8 cellular contexts compared by ENCODE assay signal in genomic region chr1:147073062-147073432, GRCh38.
DNase-seq lines count a peak whose midpoint lies in the region; ATAC-seq and TF ChIP-seq lines count a peak whose summit lies in the region.

No MANE protein-coding gene starts in this region.

- no peak overlapping the region for H4K12ac ChIP-seq in trophoblast cell (ENCODE audit: low read depth, low read length)

- no peak overlapping the region for H3K4ac ChIP-seq in trophoblast cell (ENCODE audit: low read depth, low read length)

- WGBS in mesodermal cell (ENCODE audit: insufficient coverage in 2 of 2), 2 experiments, result 29 to 31% methylated on average over 21 of the region's 21 CpGs
- WGBS in tibial nerve, 2 donors, result 8 to 9% methylated on average over 21 of the region's 21 CpGs
- WGBS in trophoblast cell (ENCODE audit: extremely low coverage, insufficient coverage, insufficient read length), result no CpG with 5 or more reads among the region's 21 CpGs

- ATAC-seq in activated naive CD4-positive, alpha-beta T cell treated with anti-CD3 and anti-CD28 coated beads, Interleukin-2, amount 50 U/mL, for 72 hours, result peak; percentile 59 to 64
- no peak for ATAC-seq in HG03432 (IDR thresholded peaks at IDR 0.05; ENCODE audit: unreplicated experiment)

- H3K9me3 ChIP-seq in mesodermal cell (ENCODE audit: control insufficient read depth, low read length), result peaks cover 9% of the 10 kb centered on the region
- no peaks in the 10 kb centered on the region for H3K9me3 ChIP-seq in tibial nerve
- peaks cover 9% of the 10 kb centered on the region for H3K9me3 ChIP-seq in trophoblast cell (ENCODE audit: insufficient read depth, low read depth, low read length)

- H3K36me3 ChIP-seq in mesodermal cell (ENCODE audit: control insufficient read depth, insufficient read depth, low read length) (no peaks in the 10 kb centered on the region), tibial nerve (no peaks in the 10 kb centered on the region), trophoblast cell (ENCODE audit: control insufficient read depth in 1 of 2, insufficient read depth in 2 of 2, low read length in 2 of 2) (no peaks in the 10 kb centered on the region)

- TF ChIP-seq POLR2A in tibial nerve (IDR thresholded peaks at IDR 0.05), result no peak

- H3K79me2 ChIP-seq in trophoblast cell (ENCODE audit: control insufficient read depth, insufficient read depth, low read length, poor library complexity), result no peaks in the 10 kb centered on the region

- H2BK12ac ChIP-seq in trophoblast cell (ENCODE audit: low read length), result no peak overlapping the region

- H3K4me3 ChIP-seq in astrocyte of the spinal cord (ENCODE audit: low read depth, low read length), result peak overlapping the region; percentile 18
- peak overlapping the region; percentile 24 for H3K4me3 ChIP-seq in mesodermal cell (ENCODE audit: extremely low read depth, insufficient read depth, low read length, poor library complexity, severe bottlenecking)
- H3K4me3 ChIP-seq in tibial nerve, result peak overlapping the region in 3 of 4 donors; percentile 1 to 27 (median 25)
- H3K4me3 ChIP-seq in trophoblast cell (ENCODE audit: low read depth, low read length), result no peak overlapping the region

- H3K27me3 ChIP-seq in tibial nerve, result peaks cover 0 to 76% of the 10 kb centered on the region in 2 donors
- H3K27me3 ChIP-seq in trophoblast cell (ENCODE audit: insufficient read depth, low read length), result peaks cover 48% of the 10 kb centered on the region

- peaks cover 17 to 27% of the 10 kb centered on the region in 2 donors for H3K36me3 Mint-ChIP-seq in activated naive CD4-positive, alpha-beta T cell treated with anti-CD3 and anti-CD28 coated beads, Interleukin-2, amount 50 U/mL, for 72 hours

- TF ChIP-seq CTCF in astrocyte of the spinal cord (IDR thresholded peaks at IDR 0.05; ENCODE audit: low read depth, low read length), result no peak
- TF ChIP-seq CTCF in tibial nerve (IDR thresholded peaks at IDR 0.05), result no peak

- no peaks in the 10 kb centered on the region for H3K4me1 ChIP-seq in mesodermal cell (ENCODE audit: control insufficient read depth, insufficient read depth, low read length, poor library complexity, severe bottlenecking)
- H3K4me1 ChIP-seq in tibial nerve, result peaks cover 0 to 19% (median 0%) of the 10 kb centered on the region in 4 donors
- peaks cover 0 to 2% of the 10 kb centered on the region in 2 experiments for H3K4me1 ChIP-seq in trophoblast cell (ENCODE audit: control insufficient read depth in 1 of 2, insufficient read depth in 2 of 2, low read length in 2 of 2)

- no peak overlapping the region for H3K4me2 ChIP-seq in trophoblast cell (ENCODE audit: low read length)

- no peak overlapping the region for H3K9ac ChIP-seq in trophoblast cell (ENCODE audit: low read length)

- H3K27ac ChIP-seq in mesodermal cell (ENCODE audit: low read depth, low read length, severe bottlenecking) (no peak overlapping the region), tibial nerve (no peak overlapping the region), trophoblast cell (ENCODE audit: low read depth, low read length) (no peak overlapping the region)

- H3K9me3 Mint-ChIP-seq in activated naive CD4-positive, alpha-beta T cell treated with anti-CD3 and anti-CD28 coated beads, Interleukin-2, amount 50 U/mL, for 72 hours, result peaks cover 0 to 9% of the 10 kb centered on the region in 2 donors

- no peak overlapping the region for H4K8ac ChIP-seq in trophoblast cell (ENCODE audit: low read depth, low read length)

- H2AK5ac ChIP-seq in trophoblast cell (ENCODE audit: low read length), result no peak overlapping the region

- no peak overlapping the region for H3K27ac Mint-ChIP-seq in activated naive CD4-positive, alpha-beta T cell treated with anti-CD3 and anti-CD28 coated beads, Interleukin-2, amount 50 U/mL, for 72 hours

- TF ChIP-seq EP300 in tibial nerve (IDR thresholded peaks at IDR 0.05), result no peak

- no peak overlapping the region for H4K91ac ChIP-seq in trophoblast cell (ENCODE audit: low read depth, low read length)

- H3K18ac ChIP-seq in trophoblast cell (ENCODE audit: low read length), result no peak overlapping the region

- no peak overlapping the region for H3K14ac ChIP-seq in trophoblast cell (ENCODE audit: low read length)

- DNase-seq in activated naive CD4-positive, alpha-beta T cell treated with anti-CD3 and anti-CD28 coated beads, Interleukin-2, amount 50 U/mL, for 72 hours (ENCODE audit: low spot score in 2 of 2), result peak in 1 of 2 donors; percentile 16
- DNase-seq in activated naive CD4-positive, alpha-beta T cell treated with anti-CD3 and anti-CD28 coated beads, Interleukin-2, amount 50 U/mL, for 16 hours, result no peak
- DNase-seq in astrocyte of the spinal cord (ENCODE audit: low read depth, low spot score) (no peak), tibial nerve (ENCODE audit: low spot score in 2 of 2) (no peak), EL (no peak), trophoblast cell (no peak)

- H2BK120ac ChIP-seq in trophoblast cell (ENCODE audit: insufficient read depth, low read length, poor library complexity), result no peak overlapping the region

- no peak overlapping the region for H2BK5ac ChIP-seq in trophoblast cell (ENCODE audit: low read depth, low read length, poor library complexity)

- H3K23ac ChIP-seq in trophoblast cell (ENCODE audit: low read length), result no peak overlapping the region

- in situ Hi-C loops in astrocyte of the spinal cord (cut with HindIII; ENCODE audit: low sequenced_read_pairs), result no loop called here

- H3K79me1 ChIP-seq in trophoblast cell (ENCODE audit: low read length), result no peaks in the 10 kb centered on the region

- H2AFZ ChIP-seq in trophoblast cell (ENCODE audit: insufficient read depth, low read length, poor library complexity), result no peak overlapping the region
